ENCODE assay signal across 20 cellular contexts in the genomic region with DNA sequence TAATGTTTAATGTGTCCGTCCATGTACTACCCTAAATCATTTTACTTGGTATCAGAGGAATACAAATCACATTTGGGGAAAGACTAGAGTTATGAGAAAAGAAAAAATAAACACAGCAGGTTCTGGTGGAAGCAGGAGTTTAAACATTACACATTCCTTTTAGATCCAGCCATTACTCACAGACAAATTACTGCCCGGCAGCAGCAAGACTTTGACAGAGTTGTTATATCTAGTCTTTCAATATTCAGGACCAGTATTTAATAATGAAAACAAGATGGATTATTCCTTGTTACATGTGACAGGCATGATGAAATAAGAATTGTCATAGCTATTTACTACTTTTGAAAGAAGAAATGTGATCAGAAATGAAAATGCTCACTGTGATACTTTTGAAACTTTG.
DNase-seq lines count a peak whose midpoint lies in the region; TF ChIP-seq lines count a peak whose summit lies in the region.
"Had no signal": no experiment of that assay in that cellular context is flagged by ENCODE, and none has a peak within 500 bp of the region (broad histone marks: within the 10 kb centered on the region; RNA-seq: fewer than 3 reads in every experiment).

No MANE protein-coding gene starts in this region.

- no TSS peak for BruUV-seq in Caco-2 (replicated peaks; lab: Mats Ljungman, UMichigan)

- H3K27me3 Mint-ChIP-seq in endodermal cell (ENCODE audit: insufficient read depth) (no peaks in the 10 kb centered on the region), endothelial cell (ENCODE audit: unreplicated experiment) (no peaks in the 10 kb centered on the region), Caco-2 (ENCODE audit: insufficient read depth, unreplicated experiment) (no peaks in the 10 kb centered on the region)
- H3K27me3 Mint-ChIP-seq: CD4-positive, CD25-positive, alpha-beta regulatory T cell had no signal

- POLR2A ChIA-PET in SK-N-SH (lab: Yijun Ruan, JAX) (no interaction called here), Caco-2 (lab: Charles Lee) (no interaction called here)

- H3K4me1 ChIP-seq in SK-N-SH (ENCODE audit: control insufficient read depth in 1 of 2, insufficient read depth in 2 of 2, low read depth in 1 of 2, low read length in 1 of 2): no peaks in the 10 kb centered on the region; a peak in 1 of 4 replicates
- peaks cover 8% of the 10 kb centered on the region for H3K4me1 ChIP-seq in smooth muscle cell (ENCODE audit: low read depth)
- no peaks in the 10 kb centered on the region for H3K4me1 ChIP-seq in endodermal cell (ENCODE audit: control insufficient read depth, insufficient read depth, low read length)
- no peaks in the 10 kb centered on the region for H3K4me1 ChIP-seq in Caco-2
- H3K4me1 ChIP-seq: Peyer's patch had no signal

- H2AFZ ChIP-seq in SK-N-SH (ENCODE audit: low read depth): peak overlapping the region; percentile 4; the same call in 1 of the 2 replicates
- H2AFZ ChIP-seq in smooth muscle cell (ENCODE audit: low read depth): peak overlapping the region; percentile 70

- DNase-seq in ELR (ENCODE audit: low read depth) (peak; percentile 35), SK-N-SH (no peak), fibroblast of peridontal ligament (ENCODE audit: extremely low read depth) (peak; percentile 63), smooth muscle cell (lab: John Stamatoyannopoulos, UW; ENCODE audit: unreplicated experiment) (no peak), endodermal cell (no peak), endothelial cell (ENCODE audit: low spot score) (no peak), Caco-2 (no peak)
- DNase-seq: CD4-positive, CD25-positive, alpha-beta regulatory T cell; DMS 273 treated with DMSO at 0.1 percent for 48 hours; DMS79 treated with DMSO at 0.1 percent for 48 hours; GOT3; KBM-7; MM.1S; NCI-H1048; NCI-H1436; NCI-H187 treated with DMSO at 0.1 percent for 48 hours; NCI-H345; NCI-H524; NCI-H774; Peyer's patch had no signal

- no peaks in the 10 kb centered on the region for H4K20me1 ChIP-seq in SK-N-SH (ENCODE audit: insufficient read depth)
- H4K20me1 ChIP-seq in smooth muscle cell (ENCODE audit: low read depth): no peaks in the 10 kb centered on the region

- TF ChIP-seq CTCF in SK-N-SH (IDR thresholded peaks at IDR 0.05) (no peak), smooth muscle cell (IDR thresholded peaks at IDR 0.05; ENCODE audit: borderline replicate concordance, insufficient read depth, poor library complexity, severe bottlenecking) (no peak), endodermal cell (conservative IDR thresholded peaks at IDR 0.05) (no peak), endothelial cell (IDR thresholded peaks at IDR 0.05; ENCODE audit: unreplicated experiment) (no peak), Caco-2 (IDR thresholded peaks at IDR 0.05; ENCODE audit: insufficient read depth in 1 of 2, low read depth in 1 of 2, low read length in 1 of 2, severe bottlenecking in 1 of 2, unreplicated experiment in 1 of 2) (no peak)

- TF ChIP-seq RAD21 in SK-N-SH (IDR thresholded peaks at IDR 0.05; ENCODE audit: low read length): no peak

- peaks cover 6% of the 10 kb centered on the region for H3F3A ChIP-seq in SK-N-SH (replicated peaks; ENCODE audit: insufficient read depth)
- H3F3A ChIP-seq in smooth muscle cell (ENCODE audit: low read depth): no peaks in the 10 kb centered on the region

- no peak overlapping the region for H3K27ac Mint-ChIP-seq in endodermal cell
- no peak overlapping the region for H3K27ac Mint-ChIP-seq in endothelial cell (ENCODE audit: unreplicated experiment)
- H3K27ac Mint-ChIP-seq in Caco-2 (ENCODE audit: unreplicated experiment): no peak overlapping the region
- H3K27ac Mint-ChIP-seq: CD4-positive, CD25-positive, alpha-beta regulatory T cell had no signal

- H3K27ac ChIP-seq in SK-N-SH (ENCODE audit: low read depth in 2 of 2, low read length in 1 of 2) (no peak overlapping the region), smooth muscle cell (ENCODE audit: low read depth) (peak overlapping the region; percentile 40), endodermal cell (ENCODE audit: low read depth, low read length) (no peak overlapping the region)
- H3K27ac ChIP-seq: Peyer's patch had no signal

- intact Hi-C loops in Caco-2 (cut with micrococcal nuclease; ENCODE audit: unreplicated experiment): no loop called here

- H3K4me2 ChIP-seq in SK-N-SH (no peak overlapping the region), smooth muscle cell (peak overlapping the region; percentile 72)

- CTCF ChIA-PET in SK-N-SH (lab: Yijun Ruan, JAX) (interaction anchor here (0.6 to 2.6 kb wide), 2 partner anchors 10 to 1076 kb away, joined by 3 to 7 read pairs; no protein-coding TSS in a partner anchor), Caco-2 (lab: Charles Lee) (no interaction called here)

- H3K4me3 Mint-ChIP-seq in endodermal cell: no peak overlapping the region
- H3K4me3 Mint-ChIP-seq in endothelial cell (ENCODE audit: unreplicated experiment): no peak overlapping the region
- H3K4me3 Mint-ChIP-seq in Caco-2 (ENCODE audit: unreplicated experiment): no peak overlapping the region
- H3K4me3 Mint-ChIP-seq: CD4-positive, CD25-positive, alpha-beta regulatory T cell had no signal

- H3K4me3 ChIP-seq in SK-N-SH (ENCODE audit: low read depth in 2 of 2, low read length in 1 of 2) (no peak overlapping the region), smooth muscle cell (peak overlapping the region; percentile 5), endodermal cell (ENCODE audit: low read length) (no peak overlapping the region), Caco-2 (ENCODE audit: low read depth, low read length) (no peak overlapping the region)
- H3K4me3 ChIP-seq: Peyer's patch had no signal

- TF ChIP-seq EP300 in SK-N-SH (IDR thresholded peaks at IDR 0.05; ENCODE audit: borderline replicate concordance in 1 of 2, low read depth in 1 of 2, low read length in 1 of 2): no peak

- H3K9me3 Mint-ChIP-seq in endodermal cell (no peaks in the 10 kb centered on the region), endothelial cell (ENCODE audit: unreplicated experiment) (no peaks in the 10 kb centered on the region), Caco-2 (ENCODE audit: unreplicated experiment) (no peaks in the 10 kb centered on the region)

- no peaks in the 10 kb centered on the region for H3K4me1 Mint-ChIP-seq in endodermal cell
- no peaks in the 10 kb centered on the region for H3K4me1 Mint-ChIP-seq in endothelial cell (ENCODE audit: unreplicated experiment)
- no peaks in the 10 kb centered on the region for H3K4me1 Mint-ChIP-seq in Caco-2 (ENCODE audit: low read depth, unreplicated experiment)
- H3K4me1 Mint-ChIP-seq: CD4-positive, CD25-positive, alpha-beta regulatory T cell had no signal

- 74% methylated on average over 2 of the region's 2 CpGs for WGBS in SK-N-SH (ENCODE audit: low lambda C conversion rate)
- WGBS in smooth muscle cell (ENCODE audit: low lambda C conversion rate): 27% methylated on average over 2 of the region's 2 CpGs
- WGBS in endodermal cell (ENCODE audit: insufficient coverage in 1 of 2, insufficient read length in 1 of 2), 2 experiments: 92% methylated on average over 2 of the region's 2 CpGs; no CpG with 5 or more reads in 1 of the 2 experiments

- H3K9ac ChIP-seq in SK-N-SH: no peak overlapping the region
- H3K9ac ChIP-seq in smooth muscle cell (ENCODE audit: low read depth): no peak overlapping the region
- H3K9ac ChIP-seq in endodermal cell (ENCODE audit: extremely low read depth, low read length, poor library complexity, severe bottlenecking): no peak overlapping the region

- H3K36me3 ChIP-seq in SK-N-SH (replicated peaks in 1 of 2; ENCODE audit: control insufficient read depth in 1 of 2, insufficient read depth in 2 of 2, low read length in 1 of 2) (no peaks in the 10 kb centered on the region), smooth muscle cell (ENCODE audit: low read depth) (no peaks in the 10 kb centered on the region), endodermal cell (ENCODE audit: control insufficient read depth, insufficient read depth, low read length) (no peaks in the 10 kb centered on the region), Caco-2 (ENCODE audit: control insufficient read depth, insufficient read depth, low read length) (no peaks in the 10 kb centered on the region)
- H3K36me3 ChIP-seq: Peyer's patch had no signal

- H3K36me3 Mint-ChIP-seq in endodermal cell (ENCODE audit: low read depth) (no peaks in the 10 kb centered on the region), endothelial cell (ENCODE audit: low read depth, unreplicated experiment) (no peaks in the 10 kb centered on the region), Caco-2 (ENCODE audit: insufficient read depth, unreplicated experiment) (no peaks in the 10 kb centered on the region)
- H3K36me3 Mint-ChIP-seq: CD4-positive, CD25-positive, alpha-beta regulatory T cell had no signal

- H3K9me3 ChIP-seq in SK-N-SH (no peaks in the 10 kb centered on the region), smooth muscle cell (replicated peaks; ENCODE audit: low read depth) (no peaks in the 10 kb centered on the region), endodermal cell (ENCODE audit: control insufficient read depth, low read length) (no peaks in the 10 kb centered on the region), Caco-2 (no peaks in the 10 kb centered on the region)
- H3K9me3 ChIP-seq: Peyer's patch had no signal

- no peaks in the 10 kb centered on the region for H3K27me3 ChIP-seq in SK-N-SH (ENCODE audit: insufficient read depth)
- no peaks in the 10 kb centered on the region for H3K27me3 ChIP-seq in smooth muscle cell (ENCODE audit: low read depth)
- no peaks in the 10 kb centered on the region for H3K27me3 ChIP-seq in endodermal cell (ENCODE audit: control insufficient read depth, insufficient read depth, low read length, poor library complexity, severe bottlenecking)
- no peaks in the 10 kb centered on the region for H3K27me3 ChIP-seq in Caco-2 (replicated peaks; ENCODE audit: control insufficient read depth, insufficient read depth, low read length)
- H3K27me3 ChIP-seq: Peyer's patch had no signal

- no peaks in the 10 kb centered on the region for H3K79me2 ChIP-seq in SK-N-SH (ENCODE audit: insufficient read depth)
- no peaks in the 10 kb centered on the region for H3K79me2 ChIP-seq in smooth muscle cell (ENCODE audit: low read depth)

- no peaks in the 10 kb centered on the region for H3K9me2 ChIP-seq in SK-N-SH

TF ChIP-seq in SK-N-SH, 30 proteins besides CTCF, POLR2A, EP300 and RAD21 (continues in another document):
- TF ChIP-seq, protein P1, sequence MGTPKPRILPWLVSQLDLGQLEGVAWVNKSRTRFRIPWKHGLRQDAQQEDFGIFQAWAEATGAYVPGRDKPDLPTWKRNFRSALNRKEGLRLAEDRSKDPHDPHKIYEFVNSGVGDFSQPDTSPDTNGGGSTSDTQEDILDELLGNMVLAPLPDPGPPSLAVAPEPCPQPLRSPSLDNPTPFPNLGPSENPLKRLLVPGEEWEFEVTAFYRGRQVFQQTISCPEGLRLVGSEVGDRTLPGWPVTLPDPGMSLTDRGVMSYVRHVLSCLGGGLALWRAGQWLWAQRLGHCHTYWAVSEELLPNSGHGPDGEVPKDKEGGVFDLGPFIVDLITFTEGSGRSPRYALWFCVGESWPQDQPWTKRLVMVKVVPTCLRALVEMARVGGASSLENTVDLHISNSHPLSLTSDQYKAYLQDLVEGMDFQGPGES (IDR thresholded peaks at IDR 0.05; ENCODE audit: low read depth, low read length): no peak
- TF ChIP-seq TAF1 (IDR thresholded peaks at IDR 0.05; ENCODE audit: borderline replicate concordance, low read depth, low read length): no peak
- TF ChIP-seq JUND (IDR thresholded peaks at IDR 0.05): no peak
- TF ChIP-seq GATA2 (CRISPR knock-in tag; IDR thresholded peaks at IDR 0.05): no peak
- TF ChIP-seq FOXJ3 (CRISPR knock-in tag; IDR thresholded peaks at IDR 0.05): no peak

Comparison
In these comparisons a context has a peak if more than half of its experiments do, and no peak if none do; other contexts are left out.
1. DNase-seq: peak in ELR (single experiment) and fibroblast of peridontal ligament (single experiment); none in SK-N-SH (single experiment), smooth muscle cell (single experiment), endodermal cell (single experiment), endothelial cell (single experiment) and Caco-2 (0 of 2).